In the genomic region with DNA sequence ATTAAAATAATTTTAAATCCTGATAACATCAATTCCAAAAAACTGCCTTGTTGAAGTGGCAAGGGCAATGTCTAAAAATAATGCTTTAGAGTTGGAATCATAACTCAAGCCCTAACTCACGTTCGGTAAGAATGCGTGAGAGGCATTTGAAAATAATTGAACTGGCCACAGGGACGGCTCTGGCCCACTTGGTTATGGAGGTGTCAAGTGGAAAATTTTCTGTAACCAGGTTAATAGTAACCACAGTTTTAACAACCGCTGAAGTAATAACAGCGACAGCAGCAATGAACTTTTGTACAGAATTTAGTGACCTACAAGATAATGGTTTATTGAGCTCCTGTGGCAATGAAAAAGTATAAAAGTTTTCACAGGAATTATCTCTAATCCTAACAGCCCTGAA, we compare ENCODE assay signal across 9 cellular contexts.
A peak's percentile ranks its signal among the peaks of the same experiment; 100 is the strongest.
DNase-seq lines count a peak whose midpoint lies in the region; ATAC-seq, FAIRE-seq and TF ChIP-seq lines count a peak whose summit lies in the region.
"Had no signal": no experiment of that assay in that cellular context is flagged by ENCODE, and none has a peak within 500 bp of the region (broad histone marks: within the 10 kb centered on the region; RNA-seq: fewer than 3 reads in every experiment).

No MANE protein-coding gene starts in this region.

- CTCF ChIA-PET in A549 (lab: Yijun Ruan, JAX) (no interaction called here), IMR-90 (lab: Yijun Ruan, JAX) (interaction anchor here (1.6 kb wide), 1 partner anchor 11 kb away, joined by 4 read pairs; no protein-coding TSS in a partner anchor)

- H4K20me1 ChIP-seq in IMR-90 (ENCODE audit: insufficient read depth, low read length): peaks cover 93% of the 10 kb centered on the region

- 0 out of 2 replicates have a peak overlapping the region, but pooled peaks have one; percentile 14 for H2AK5ac ChIP-seq in IMR-90 (ENCODE audit: low read depth, low read length)

- no peak overlapping the region for H2BK20ac ChIP-seq in IMR-90 (ENCODE audit: low read depth, low read length)

- no peak for TF ChIP-seq EP300 in A549 (IDR thresholded peaks at IDR 0.05)

- peak overlapping the region; percentile 46; the same call in 1 of the 2 replicates for H3K56ac ChIP-seq in IMR-90 (ENCODE audit: extremely low read depth, insufficient read depth, low read length)

- TF ChIP-seq RAD21 in A549 (conservative IDR thresholded peaks at IDR 0.05 in 1 of 2, IDR thresholded peaks at IDR 0.05 in 1 of 2): no peak
- TF ChIP-seq RAD21 in IMR-90 (IDR thresholded peaks at IDR 0.05; ENCODE audit: low read length): no peak

- peak overlapping the region; percentile 91 for H3K4me2 ChIP-seq in A549
- H3K4me2 ChIP-seq in IMR-90 (ENCODE audit: low read depth, low read length): no peak overlapping the region

- peak overlapping the region; percentile 61; the same call in 1 of the 2 replicates for H3K23ac ChIP-seq in IMR-90 (ENCODE audit: low read depth, low read length)

- TF ChIP-seq POLR2A in A549 (IDR thresholded peaks at IDR 0.05; ENCODE audit: low read length) (no peak), IMR-90 (IDR thresholded peaks at IDR 0.05; ENCODE audit: low read depth, low read length) (no peak; the same call in 1 of the 2 replicates)

- POLR2A ChIA-PET in A549 (lab: Yijun Ruan, JAX): interaction anchor here (0.5 to 4.0 kb wide), 5 partner anchors 11 to 299 kb away, joined by 3 to 25 read pairs (median 12); no protein-coding TSS in a partner anchor
- POLR2A ChIA-PET in IMR-90 (lab: Charles Lee; ENCODE audit: unreplicated experiment): no interaction called here

- no peak overlapping the region for H3K18ac ChIP-seq in IMR-90 (ENCODE audit: low read depth, low read length)

- BruUV-seq in IMR-90 (replicated peaks; lab: Mats Ljungman, UMichigan): no TSS peak

- in situ Hi-C loops in IMR-90 (cut with MboI; ENCODE audit: low sequenced_read_pairs): loop anchor here (25.0 kb wide), 1 partner anchor 471 kb away; no protein-coding TSS in a partner anchor

- 0 out of 3 replicates have a peak overlapping the region, but pooled peaks have one; percentile 2 for H2BK15ac ChIP-seq in IMR-90 (ENCODE audit: low read depth, low read length)

- H2AFZ ChIP-seq in IMR-90 (replicated peaks; ENCODE audit: low read length, poor library complexity): no peak overlapping the region

- H3K4me1 ChIP-seq in A549 (peaks cover 80% of the 10 kb centered on the region), IMR-90 (ENCODE audit: control insufficient read depth, insufficient read depth, low read length) (peaks cover 38% of the 10 kb centered on the region), colonic mucosa (peaks cover under 1% of the 10 kb centered on the region), muscle layer of duodenum (ENCODE audit: control insufficient read depth in 1 of 2, insufficient read depth in 2 of 2, low read length in 2 of 2) (peaks cover 24 to 65% of the 10 kb centered on the region in 2 donors)

- H3K79me1 ChIP-seq in IMR-90 (ENCODE audit: low read depth in 1 of 2, low read length in 2 of 2): peaks cover 4 to 82% of the 10 kb centered on the region in 2 experiments; a peak in 2 of 4 replicates

- peak overlapping the region; percentile 79; the same call in 1 of the 2 replicates for H3K4ac ChIP-seq in IMR-90 (ENCODE audit: low read depth, low read length)

- no peak for TF ChIP-seq CTCF in A549 (IDR thresholded peaks at IDR 0.05)
- no peak for TF ChIP-seq CTCF in IMR-90 (conservative IDR thresholded peaks at IDR 0.05; ENCODE audit: low read depth, low read length)
- TF ChIP-seq CTCF in colonic mucosa (IDR thresholded peaks at IDR 0.05): no peak

- H3K9ac ChIP-seq in IMR-90 (ENCODE audit: low read depth, low read length): no peak overlapping the region
- H3K9ac ChIP-seq in colonic mucosa (ENCODE audit: low read depth in 2 of 2, low read length in 2 of 2): peak overlapping the region; percentile 36 to 88

- H3K9me3 ChIP-seq in A549: no peaks in the 10 kb centered on the region
- H3K9me3 ChIP-seq in IMR-90 (ENCODE audit: control insufficient read depth, insufficient read depth, low read length): no peaks in the 10 kb centered on the region
- no peaks in the 10 kb centered on the region for H3K9me3 ChIP-seq in colonic mucosa
- no peaks in the 10 kb centered on the region for H3K9me3 ChIP-seq in muscle layer of duodenum (ENCODE audit: control insufficient read depth in 1 of 2, low read length in 2 of 2)

- WGBS in A549 (ENCODE audit: missing lambda C conversion rate): 7% methylated on average over 6 of the region's 6 CpGs
- 60% methylated on average over 1 of the region's 6 CpGs; no CpG with 5 or more reads in 1 of the 2 experiments for WGBS in IMR-90 (ENCODE audit: extremely low coverage in 2 of 2, insufficient read length in 1 of 2), 2 experiments

- no peak overlapping the region for H2AK9ac ChIP-seq in IMR-90 (replicated peaks; ENCODE audit: low read depth, low read length, poor library complexity)

- H3K14ac ChIP-seq in IMR-90 (replicated peaks; ENCODE audit: low read depth, low read length): 0 out of 2 replicates have a peak overlapping the region, but pooled peaks have one; percentile 11

- peak overlapping the region; percentile 93 to 97 for H3K27ac ChIP-seq in A549
- peak overlapping the region; percentile 32; the same call in 1 of the 2 replicates for H3K27ac ChIP-seq in IMR-90 (ENCODE audit: insufficient read depth, low read length)
- H3K27ac ChIP-seq in colonic mucosa: peak overlapping the region; percentile 92
- peak overlapping the region; percentile 82 for H3K27ac ChIP-seq in muscle layer of duodenum (ENCODE audit: low read length)

- peak overlapping the region; percentile 88 for H2BK5ac ChIP-seq in IMR-90 (ENCODE audit: low read depth, low read length, poor library complexity, severe bottlenecking)

- no peak for FAIRE-seq in A549 (lab: Jason Lieb, UNC)
- FAIRE-seq in RCC 7860 (lab: Jason Lieb, UNC): no peak

- dilution Hi-C loops in IMR-90 (cut with HindIII; ENCODE audit: low sequenced_read_pairs, unreplicated experiment): no loop called here

- intact Hi-C loops in IMR-90 (cut with micrococcal nuclease): no loop called here
- intact Hi-C loops in colonic mucosa (cut with DNase I): no loop called here

- DNase-seq in A549 (ENCODE audit: low read depth in 1 of 2, low spot score in 1 of 2) (no peak), IMR-90 (no peak), colonic mucosa (no peak), NCI-H748 (lab: John Stamatoyannopoulos, UW; ENCODE audit: unreplicated experiment) (no peak), RCC 7860 (ENCODE audit: low spot score) (no peak), hepatic stellate cell (ENCODE audit: low spot score) (no peak)
- DNase-seq: NCI-H146 had no signal

- H3K36me3 ChIP-seq in IMR-90 (ENCODE audit: control insufficient read depth, insufficient read depth, low read length) (peaks cover 9% of the 10 kb centered on the region), colonic mucosa (no peaks in the 10 kb centered on the region), muscle layer of duodenum (ENCODE audit: control insufficient read depth in 1 of 2, insufficient read depth in 2 of 2, low read length in 2 of 2) (peaks cover 0 to 3% of the 10 kb centered on the region in 2 donors)

- no peaks in the 10 kb centered on the region for H3K27me3 ChIP-seq in IMR-90 (ENCODE audit: control insufficient read depth, insufficient read depth, low read length)
- H3K27me3 ChIP-seq in colonic mucosa: no peaks in the 10 kb centered on the region
- no peaks in the 10 kb centered on the region for H3K27me3 ChIP-seq in muscle layer of duodenum (ENCODE audit: low read depth, low read length)

- no peak overlapping the region; the same call in 1 of the 2 replicates for H4K91ac ChIP-seq in IMR-90 (ENCODE audit: insufficient read depth, low read depth, low read length)

- peak overlapping the region in 1 of 2 experiments; percentile 52; a peak in 1 of 4 replicates for H4K8ac ChIP-seq in IMR-90 (ENCODE audit: low read depth in 2 of 2, low read length in 2 of 2)

- no peak for ATAC-seq in A549
- ATAC-seq in IMR-90 (ENCODE audit: low read depth): no peak
- ATAC-seq in HG03045 (IDR thresholded peaks at IDR 0.05; ENCODE audit: unreplicated experiment): no peak

- H3K4me3 ChIP-seq in A549: peak overlapping the region; percentile 39
- H3K4me3 ChIP-seq in IMR-90 (ENCODE audit: insufficient read depth, low read depth, low read length): no peak overlapping the region
- no peak overlapping the region for H3K4me3 ChIP-seq in colonic mucosa
- H3K4me3 ChIP-seq in muscle layer of duodenum (ENCODE audit: low read depth in 1 of 2, low read length in 2 of 2): peak overlapping the region; percentile 0 to 34

- peaks cover 42% of the 10 kb centered on the region for H3K9me1 ChIP-seq in IMR-90 (ENCODE audit: insufficient read depth, low read length)

- no peak overlapping the region for H4K5ac ChIP-seq in IMR-90 (ENCODE audit: low read depth, low read length)

- H2BK120ac ChIP-seq in IMR-90 (ENCODE audit: low read depth, low read length): peak overlapping the region; percentile 49

TF ChIP-seq in A549, 52 proteins besides CTCF, POLR2A, EP300 and RAD21 (continues in another document):
- TF ChIP-seq CHD2 (IDR thresholded peaks at IDR 0.05; ENCODE audit: low read length, partially characterized antibody): no peak
- TF ChIP-seq POLR2AphosphoS2 (conservative IDR thresholded peaks at IDR 0.05; ENCODE audit: low read length): no peak
- TF ChIP-seq CBX2 (IDR thresholded peaks at IDR 0.05; ENCODE audit: borderline replicate concordance, low read depth): no peak
- TF ChIP-seq KDM5A (IDR thresholded peaks at IDR 0.05): no peak
- TF ChIP-seq, protein P1, sequence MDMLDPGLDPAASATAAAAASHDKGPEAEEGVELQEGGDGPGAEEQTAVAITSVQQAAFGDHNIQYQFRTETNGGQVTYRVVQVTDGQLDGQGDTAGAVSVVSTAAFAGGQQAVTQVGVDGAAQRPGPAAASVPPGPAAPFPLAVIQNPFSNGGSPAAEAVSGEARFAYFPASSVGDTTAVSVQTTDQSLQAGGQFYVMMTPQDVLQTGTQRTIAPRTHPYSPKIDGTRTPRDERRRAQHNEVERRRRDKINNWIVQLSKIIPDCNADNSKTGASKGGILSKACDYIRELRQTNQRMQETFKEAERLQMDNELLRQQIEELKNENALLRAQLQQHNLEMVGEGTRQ (IDR thresholded peaks at IDR 0.05): no peak
- no peak for TF ChIP-seq HDAC2 (IDR thresholded peaks at IDR 0.05)

TF ChIP-seq in IMR-90, 13 proteins besides CTCF, POLR2A, EP300 and RAD21 (continues in another document):
- no peak for TF ChIP-seq FOS (IDR thresholded peaks at IDR 0.05; ENCODE audit: low read depth, low read length)
- no peak for TF ChIP-seq SMC3 (IDR thresholded peaks at IDR 0.05; ENCODE audit: low read depth, low read length)
- TF ChIP-seq RFX5 (IDR thresholded peaks at IDR 0.05; ENCODE audit: low read depth, low read length): no peak
- TF ChIP-seq MAFK (IDR thresholded peaks at IDR 0.05; ENCODE audit: low read depth, low read length): no peak
- TF ChIP-seq, protein P1 (IDR thresholded peaks at IDR 0.05; ENCODE audit: low read depth, low read length): no peak

Comparison
In these comparisons a context has a peak if more than half of its experiments do, and no peak if none do; other contexts are left out.
1. H3K27ac ChIP-seq: peak in every context shown above with its lines; median percentile 95 in A549; 92 in colonic mucosa; 82 in muscle layer of duodenum; 32 in IMR-90.
2. H3K4me3 ChIP-seq: peak in A549 (single experiment) and muscle layer of duodenum (2 of 2); none in IMR-90 (single experiment) and colonic mucosa (single experiment).